ENCODE assay signal across 16 cellular contexts in genomic region chr2:84217446-84217845, GRCh38.
DNase-seq lines count a peak whose midpoint lies in the region; ATAC-seq and TF ChIP-seq lines count a peak whose summit lies in the region.
"Had no signal": no experiment of that assay in that cellular context is flagged by ENCODE, and none has a peak within 500 bp of the region (broad histone marks: within the 10 kb centered on the region; RNA-seq: fewer than 3 reads in every experiment).

No MANE protein-coding gene starts in this region.

- ATAC-seq in heart left ventricle, result no peak
- ATAC-seq: GM12878 had no signal

- no peak overlapping the region for H3K4me3 ChIP-seq in endodermal cell (ENCODE audit: low read length)
- H3K4me3 ChIP-seq in heart left ventricle, result no peak overlapping the region
- H3K4me3 ChIP-seq: GM12878, GM23248, HAP-1 had no signal

- H3K79me1 ChIP-seq in H9 (ENCODE audit: insufficient read depth, low read depth, low read length, poor library complexity, severe bottlenecking), result no peaks in the 10 kb centered on the region

- no peak overlapping the region for H4K8ac ChIP-seq in H9 (replicated peaks; ENCODE audit: insufficient read length, low read depth, low read length)

- H3K27me3 ChIP-seq in H9 (ENCODE audit: insufficient read depth, low read length) (no peaks in the 10 kb centered on the region), endodermal cell (ENCODE audit: control insufficient read depth, insufficient read depth, low read length, poor library complexity, severe bottlenecking) (no peaks in the 10 kb centered on the region), heart left ventricle (no peaks in the 10 kb centered on the region)

- H4K91ac ChIP-seq in H9 (ENCODE audit: insufficient read length, low read depth, low read length), result no peak overlapping the region

- no peaks in the 10 kb centered on the region for H3K9me3 ChIP-seq in H9 (ENCODE audit: control insufficient read depth, low read depth, low read length)
- no peaks in the 10 kb centered on the region for H3K9me3 ChIP-seq in endodermal cell (ENCODE audit: control insufficient read depth, low read length)
- H3K9me3 ChIP-seq in heart left ventricle, result no peaks in the 10 kb centered on the region
- H3K9me3 ChIP-seq: HAP-1 had no signal

- H3K56ac ChIP-seq in H9 (ENCODE audit: insufficient read length, low read depth, low read length), result no peak overlapping the region

- no peak overlapping the region for H4K5ac ChIP-seq in H9 (ENCODE audit: insufficient read length, low read depth, low read length)

- H3K18ac ChIP-seq in H9 (ENCODE audit: insufficient read length, low read depth, low read length), result no peak overlapping the region

- no peak overlapping the region for H2BK12ac ChIP-seq in H9 (ENCODE audit: insufficient read length, low read depth, low read length)

- no peak overlapping the region for H2AFZ ChIP-seq in H9 (ENCODE audit: low read length)
- H2AFZ ChIP-seq: GM23248 had no signal

- no peak overlapping the region for H3K4ac ChIP-seq in H9 (ENCODE audit: low read depth, low read length)

- H3K4me2 ChIP-seq in H9 (ENCODE audit: insufficient read depth, insufficient read length, low read length), result no peak overlapping the region

- H3K4me3 Mint-ChIP-seq in H9 (no peak overlapping the region), endodermal cell (no peak overlapping the region)
- H3K4me3 Mint-ChIP-seq: B cell; CD4-positive, alpha-beta T cell had no signal

- H3K27ac Mint-ChIP-seq in H9 (peak overlapping the region in 2 of 3 experiments; percentile 78 to 79; a peak in 3 of 7 replicates), endodermal cell (no peak overlapping the region)
- H3K27ac Mint-ChIP-seq: B cell; CD4-positive, alpha-beta T cell had no signal

- TF ChIP-seq CTCF in H9 (conservative IDR thresholded peaks at IDR 0.05), result no peak
- TF ChIP-seq CTCF in endodermal cell (conservative IDR thresholded peaks at IDR 0.05), result no peak
- no peak for TF ChIP-seq CTCF in heart left ventricle (IDR thresholded peaks at IDR 0.05)

- H3K14ac ChIP-seq in H9 (ENCODE audit: insufficient read depth, low read length), result no peak overlapping the region

- no peaks in the 10 kb centered on the region for H3K79me2 ChIP-seq in H9 (ENCODE audit: insufficient read depth, low read length)

- no peak for TF ChIP-seq POLR2A in heart left ventricle (IDR thresholded peaks at IDR 0.05)

- peaks cover 9 to 16% of the 10 kb centered on the region in 2 experiments; a peak in 3 of 4 replicates for H3K4me1 Mint-ChIP-seq in H9
- no peaks in the 10 kb centered on the region for H3K4me1 Mint-ChIP-seq in endodermal cell

- peak; percentile 70 for DNase-seq in ELF-1 (ENCODE audit: low read depth, low spot score)
- no peak for DNase-seq in H9
- peak; percentile 33 for DNase-seq in SK-N-DZ (ENCODE audit: low spot score)
- no peak for DNase-seq in endodermal cell
- no peak for DNase-seq in SIG-M5 treated with dmso at 0.1 percent for 504 hours (lab: John Stamatoyannopoulos, UW; ENCODE audit: unreplicated experiment)
- DNase-seq in inferior parietal cortex (ENCODE audit: extremely low spot score), result no peak
- no peak for DNase-seq in heart left ventricle
- DNase-seq: C1 segment of cervical spinal cord; Calu3; CD4-positive, alpha-beta T cell; DMS 273 treated with DMSO at 0.1 percent for 48 hours; GM23248 had no signal

- no peak overlapping the region for H2BK5ac ChIP-seq in H9 (ENCODE audit: insufficient read length, low read length)

- no peaks in the 10 kb centered on the region; a peak in 1 of 7 replicates for H3K36me3 Mint-ChIP-seq in H9 (ENCODE audit: insufficient read depth in 1 of 3, low read depth in 3 of 3)
- H3K36me3 Mint-ChIP-seq in endodermal cell (ENCODE audit: low read depth), result no peaks in the 10 kb centered on the region

- H2BK120ac ChIP-seq in H9 (ENCODE audit: low read depth, low read length, poor library complexity, severe bottlenecking), result no peak overlapping the region

- no peak overlapping the region for H3K9ac ChIP-seq in H9 (ENCODE audit: extremely low read depth, insufficient read length, low read length)
- no peak overlapping the region for H3K9ac ChIP-seq in endodermal cell (ENCODE audit: extremely low read depth, low read length, poor library complexity, severe bottlenecking)
- H3K9ac ChIP-seq: GM23248 had no signal

- H3K27ac ChIP-seq in H9 (ENCODE audit: insufficient read length, low read depth, low read length), result no peak overlapping the region
- H3K27ac ChIP-seq in endodermal cell (ENCODE audit: low read depth, low read length), result peak overlapping the region; percentile 6
- H3K27ac ChIP-seq in heart left ventricle, result no peak overlapping the region
- H3K27ac ChIP-seq: GM23248, HL-60 had no signal

- H3K36me3 ChIP-seq in endodermal cell (ENCODE audit: control insufficient read depth, insufficient read depth, low read length) (no peaks in the 10 kb centered on the region), heart left ventricle (no peaks in the 10 kb centered on the region)
- H3K36me3 ChIP-seq: HAP-1 had no signal

- H3K27me3 Mint-ChIP-seq in H9 (ENCODE audit: low read depth) (no peaks in the 10 kb centered on the region), endodermal cell (ENCODE audit: insufficient read depth) (no peaks in the 10 kb centered on the region)
- H3K27me3 Mint-ChIP-seq: B cell had no signal

- H2BK15ac ChIP-seq in H9 (ENCODE audit: low read depth, low read length), result no peak overlapping the region

- H2AK5ac ChIP-seq in H9 (ENCODE audit: insufficient read length, low read length), result no peak overlapping the region

- no CpG with 5 or more reads among the region's 7 CpGs for WGBS in H9 (ENCODE audit: extremely low coverage, insufficient read length, low lambda C conversion rate)
- 86 to 92% methylated on average over 7 of the region's 7 CpGs for WGBS in endodermal cell (ENCODE audit: insufficient coverage in 1 of 2, insufficient read length in 1 of 2), 2 experiments
- 78 to 84% (median 81%) methylated on average over 7 of the region's 7 CpGs for WGBS in heart left ventricle, 4 donors

- H3T11ph ChIP-seq in H9 (ENCODE audit: low read length), result no peak overlapping the region

- no peak overlapping the region for H2BK20ac ChIP-seq in H9 (ENCODE audit: low read depth, low read length, poor library complexity, severe bottlenecking)

- H3K9me3 Mint-ChIP-seq in H9, result 0 out of 5 replicates have a peak, but pooled peaks cover 0 to 3% of the 10 kb centered on the region in 2 experiments
- H3K9me3 Mint-ChIP-seq in endodermal cell, result peaks cover 2% of the 10 kb centered on the region
- H3K9me3 Mint-ChIP-seq: CD4-positive, alpha-beta T cell had no signal

- no peaks in the 10 kb centered on the region for H4K20me1 ChIP-seq in H9 (ENCODE audit: control insufficient read depth, insufficient read depth, insufficient read length)

- H3K23ac ChIP-seq in H9 (ENCODE audit: insufficient read length, low read depth, low read length), result no peak overlapping the region

- no peaks in the 10 kb centered on the region for H3K23me2 ChIP-seq in H9 (ENCODE audit: insufficient read length, low read depth, low read length, poor library complexity, severe bottlenecking)

- H3K4me1 ChIP-seq in H9 (ENCODE audit: insufficient read depth, low read length), result no peaks in the 10 kb centered on the region; the same call in 1 of the 2 replicates
- no peaks in the 10 kb centered on the region for H3K4me1 ChIP-seq in endodermal cell (ENCODE audit: control insufficient read depth, insufficient read depth, low read length)
- no peaks in the 10 kb centered on the region for H3K4me1 ChIP-seq in heart left ventricle
- H3K4me1 ChIP-seq: HAP-1 had no signal

- intact Hi-C loops in heart left ventricle (cut with DNase I), result no loop called here

Comparison
In these comparisons a context has a peak if more than half of its experiments do, and no peak if none do; other contexts are left out.
1. DNase-seq: peak in ELF-1 (single experiment) and SK-N-DZ (single experiment); none in H9 (single experiment), endodermal cell (single experiment), SIG-M5 treated with dmso at 0.1 percent for 504 hours (single experiment), inferior parietal cortex (single experiment) and heart left ventricle (0 of 5).